ENCODE assay signal across 1 cellular context in the genomic region with DNA sequence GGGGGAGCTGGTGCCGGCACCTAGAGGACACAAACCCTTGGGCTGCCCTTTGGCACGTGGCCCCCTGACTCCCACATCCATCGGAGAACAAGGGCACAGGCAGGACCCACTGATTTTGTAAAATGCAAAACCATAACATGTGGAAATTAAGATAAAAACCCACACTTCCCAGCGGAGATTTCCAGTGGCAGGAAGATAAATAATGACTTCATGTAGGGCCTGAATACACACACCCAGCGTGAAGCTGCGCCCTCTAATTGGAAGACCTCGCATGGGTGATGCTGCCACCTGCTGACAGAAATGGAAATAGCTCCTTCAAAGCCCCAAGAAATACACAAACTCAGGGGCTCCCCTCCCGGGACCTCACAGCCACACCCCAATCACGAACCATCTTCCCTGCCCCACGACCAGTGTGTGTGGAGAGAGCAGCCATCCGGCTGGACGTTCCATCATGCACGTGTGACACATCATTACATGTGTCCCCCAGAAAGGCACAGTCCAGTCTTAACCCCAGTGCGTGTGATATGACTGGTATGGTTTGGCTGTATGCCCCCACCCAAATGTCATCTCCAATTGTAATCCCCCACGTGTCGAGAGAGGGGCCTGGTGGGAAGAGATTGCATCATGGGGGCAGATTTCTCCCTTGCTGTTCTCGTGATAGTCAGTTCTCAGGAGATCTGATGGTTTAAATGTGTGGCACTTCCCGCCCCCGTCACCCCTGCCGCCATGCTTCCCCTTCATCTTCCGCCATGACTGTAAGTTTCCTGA.
A peak's percentile ranks its signal among the peaks of the same experiment; 100 is the strongest.
TF ChIP-seq lines count a peak whose summit lies in the region.

No MANE protein-coding gene starts in this region.

TF ChIP-seq in IMR-90, 13 proteins besides CTCF, POLR2A, EP300 and RAD21:
- peak; percentile 37; the same call in 1 of the 2 replicates for TF ChIP-seq MAZ (IDR thresholded peaks at IDR 0.05; ENCODE audit: borderline replicate concordance, low read depth, low read length)
- peak; percentile 76 for TF ChIP-seq SMC3 (IDR thresholded peaks at IDR 0.05; ENCODE audit: low read depth, low read length)
- TF ChIP-seq, protein P1, sequence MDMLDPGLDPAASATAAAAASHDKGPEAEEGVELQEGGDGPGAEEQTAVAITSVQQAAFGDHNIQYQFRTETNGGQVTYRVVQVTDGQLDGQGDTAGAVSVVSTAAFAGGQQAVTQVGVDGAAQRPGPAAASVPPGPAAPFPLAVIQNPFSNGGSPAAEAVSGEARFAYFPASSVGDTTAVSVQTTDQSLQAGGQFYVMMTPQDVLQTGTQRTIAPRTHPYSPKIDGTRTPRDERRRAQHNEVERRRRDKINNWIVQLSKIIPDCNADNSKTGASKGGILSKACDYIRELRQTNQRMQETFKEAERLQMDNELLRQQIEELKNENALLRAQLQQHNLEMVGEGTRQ (IDR thresholded peaks at IDR 0.05; ENCODE audit: low read depth, low read length), result peak; percentile 53; the same call in 1 of the 2 replicates
- no peak for TF ChIP-seq CHD1 (IDR thresholded peaks at IDR 0.05; ENCODE audit: low read depth, low read length)
- TF ChIP-seq MAFK (IDR thresholded peaks at IDR 0.05; ENCODE audit: low read depth, low read length), result no peak
- peak; percentile 82 for TF ChIP-seq CEBPB (IDR thresholded peaks at IDR 0.05; ENCODE audit: low read depth, low read length)
- no peak for TF ChIP-seq RFX5 (IDR thresholded peaks at IDR 0.05; ENCODE audit: low read depth, low read length)
- TF ChIP-seq BHLHE40 (IDR thresholded peaks at IDR 0.05; ENCODE audit: low read depth, low read length), result peak; percentile 49
- no peak for TF ChIP-seq RCOR1 (IDR thresholded peaks at IDR 0.05; ENCODE audit: insufficient replicate concordance, low read length)
- TF ChIP-seq, protein P2, sequence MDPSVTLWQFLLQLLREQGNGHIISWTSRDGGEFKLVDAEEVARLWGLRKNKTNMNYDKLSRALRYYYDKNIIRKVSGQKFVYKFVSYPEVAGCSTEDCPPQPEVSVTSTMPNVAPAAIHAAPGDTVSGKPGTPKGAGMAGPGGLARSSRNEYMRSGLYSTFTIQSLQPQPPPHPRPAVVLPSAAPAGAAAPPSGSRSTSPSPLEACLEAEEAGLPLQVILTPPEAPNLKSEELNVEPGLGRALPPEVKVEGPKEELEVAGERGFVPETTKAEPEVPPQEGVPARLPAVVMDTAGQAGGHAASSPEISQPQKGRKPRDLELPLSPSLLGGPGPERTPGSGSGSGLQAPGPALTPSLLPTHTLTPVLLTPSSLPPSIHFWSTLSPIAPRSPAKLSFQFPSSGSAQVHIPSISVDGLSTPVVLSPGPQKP (IDR thresholded peaks at IDR 0.05; ENCODE audit: borderline replicate concordance, low read depth, low read length), result no peak
- no peak for TF ChIP-seq NFE2L2 (IDR thresholded peaks at IDR 0.05; ENCODE audit: low read depth, low read length)
